29 cellular contexts compared by ENCODE assay signal in genomic region chr5:10678236-10678635, GRCh38.
A peak's percentile ranks its signal among the peaks of the same experiment; 100 is the strongest.
DNase-seq lines count a peak whose midpoint lies in the region; ATAC-seq, FAIRE-seq and TF ChIP-seq lines count a peak whose summit lies in the region.
"Had no signal": no experiment of that assay in that cellular context is flagged by ENCODE, and none has a peak within 500 bp of the region (broad histone marks: within the 10 kb centered on the region; RNA-seq: fewer than 3 reads in every experiment).

No MANE protein-coding gene starts in this region.

- H3K4me3 Mint-ChIP-seq in activated T-cell treated with anti-CD3 and anti-CD28 coated beads, Interleukin-2, amount 50 U/mL, for 24 hours = no peak overlapping the region
- H3K4me3 Mint-ChIP-seq: activated CD4-positive, alpha-beta memory T cell treated with anti-CD3 and anti-CD28 coated beads, Interleukin-2, amount 10 ng/mL, durations not matched to agents 7 days and 5 days; activated naive CD8-positive, alpha-beta T cell; B cell; GM23338; memory B cell; T-helper 1 cell treated with Interleukin-12 subunit alpha and Interleukin-12 subunit beta and Interleukin-4 antibody, amounts not matched to agents 30 μg/mL and 1 μg/mL, for 36 hours had no signal

- no peak for ATAC-seq in GM21526 (IDR thresholded peaks at IDR 0.05; ENCODE audit: low FRiP score, unreplicated experiment)
- ATAC-seq: body of pancreas, GM23338, heart right ventricle, left colon had no signal

- no peak overlapping the region for H3K27ac Mint-ChIP-seq in activated T-cell treated with anti-CD3 and anti-CD28 coated beads, Interleukin-2, amount 50 U/mL, for 24 hours
- H3K27ac Mint-ChIP-seq: activated CD4-positive, alpha-beta memory T cell treated with anti-CD3 and anti-CD28 coated beads, Interleukin-2, amount 10 ng/mL, durations not matched to agents 7 days and 5 days; activated naive CD8-positive, alpha-beta T cell; B cell; GM23338; memory B cell; T-helper 1 cell treated with Interleukin-12 subunit alpha and Interleukin-12 subunit beta and Interleukin-4 antibody, amounts not matched to agents 30 μg/mL and 1 μg/mL, for 36 hours had no signal

- H3K27me3 Mint-ChIP-seq in activated T-cell treated with anti-CD3 and anti-CD28 coated beads, Interleukin-2, amount 50 U/mL, for 24 hours = no peaks in the 10 kb centered on the region
- H3K27me3 Mint-ChIP-seq: activated CD4-positive, alpha-beta memory T cell treated with anti-CD3 and anti-CD28 coated beads, Interleukin-2, amount 10 ng/mL, durations not matched to agents 7 days and 5 days; activated naive CD8-positive, alpha-beta T cell; B cell; memory B cell had no signal

- H3K9me3 Mint-ChIP-seq in activated T-cell treated with anti-CD3 and anti-CD28 coated beads, Interleukin-2, amount 50 U/mL, for 24 hours = peaks cover 11% of the 10 kb centered on the region
- H3K9me3 Mint-ChIP-seq: memory B cell had no signal

- H3K4me1 Mint-ChIP-seq in activated T-cell treated with anti-CD3 and anti-CD28 coated beads, Interleukin-2, amount 50 U/mL, for 24 hours (ENCODE audit: low read depth) = no peaks in the 10 kb centered on the region
- H3K4me1 Mint-ChIP-seq: activated CD4-positive, alpha-beta memory T cell treated with anti-CD3 and anti-CD28 coated beads, Interleukin-2, amount 10 ng/mL, durations not matched to agents 7 days and 5 days; B cell; memory B cell had no signal

- peak; percentile 57 for FAIRE-seq in RCC 7860 (lab: Jason Lieb, UNC)
- no peak for FAIRE-seq in GM12892 (lab: Jason Lieb, UNC)
- FAIRE-seq in frontal cortex (lab: Jason Lieb, UNC) = no peak
- FAIRE-seq: TTC549 had no signal

- peaks cover 62% of the 10 kb centered on the region for H3K36me3 Mint-ChIP-seq in activated T-cell treated with anti-CD3 and anti-CD28 coated beads, Interleukin-2, amount 50 U/mL, for 24 hours (ENCODE audit: low read depth)

- TF ChIP-seq POLR2A in GM12892 (IDR thresholded peaks at IDR 0.05; ENCODE audit: low read depth, low read length) = no peak

- DNase-seq in activated T-cell treated with anti-CD3 and anti-CD28 coated beads, Interleukin-2, amount 50 U/mL, for 24 hours = peak; percentile 15
- no peak for DNase-seq in activated T-cell treated with anti-CD3 and anti-CD28 coated beads for 4 hours
- DNase-seq in RCC 7860 (ENCODE audit: low spot score) = peak; percentile 76
- peak; percentile 45 for DNase-seq in fibroblast of gingiva (ENCODE audit: low read depth)
- DNase-seq in renal cortical epithelial cell (ENCODE audit: low read depth) = peak; percentile 93
- DNase-seq in GM12892 (ENCODE audit: insufficient read length) = no peak
- DNase-seq in frontal cortex (ENCODE audit: low spot score in 2 of 2) = no peak
- DNase-seq: activated CD4-positive, alpha-beta memory T cell treated with anti-CD3 and anti-CD28 coated beads, Interleukin-2, amount 10 ng/mL, durations not matched to agents 7 days and 5 days; activated CD4-positive, alpha-beta T cell treated with anti-CD3 and anti-CD28 coated beads for 1 hour; activated effector memory CD4-positive, alpha-beta T cell treated with Interleukin-2 at 50 U/mL for 16 hours; body of pancreas; DMS53; effector CD8-positive, alpha-beta T cell; GDM1; heart right ventricle; left colon; MV-4-11; NCI-H446; nucleus accumbens; stimulated activated CD8-positive, alpha-beta memory T cell treated with anti-CD3 and anti-CD28 coated beads, Interleukin-4, amount 100 ng/mL, for 48 hours; stomach; thyroid gland had no signal

Comparison
In these comparisons a context has a peak if more than half of its experiments do, and no peak if none do; other contexts are left out.
1. DNase-seq: peak in activated T-cell treated with anti-CD3 and anti-CD28 coated beads, Interleukin-2, amount 50 U/mL, for 24 hours (single experiment), RCC 7860 (single experiment), fibroblast of gingiva (single experiment) and renal cortical epithelial cell (single experiment); none in activated T-cell treated with anti-CD3 and anti-CD28 coated beads for 4 hours (single experiment), GM12892 (single experiment) and frontal cortex (0 of 2).